ENCODE assay signal across 24 cellular contexts in genomic region chr4:184337907-184338306, GRCh38.
"Had no signal": no experiment of that assay in that cellular context is flagged by ENCODE, and none has a peak within 500 bp of the region (broad histone marks: within the 10 kb centered on the region; RNA-seq: fewer than 3 reads in every experiment).

No MANE protein-coding gene starts in this region.

- H3K4me3 Mint-ChIP-seq: dendritic cell treated with granulocyte-macrophage colony-stimulating factor and Interleukin-4, amounts not matched to agents 40 ng/mL and 50 ng/mL, for 4 days; effector memory CD8-positive, alpha-beta T cell; naive thymus-derived CD8-positive, alpha-beta T cell; stimulated activated effector memory CD8-positive, alpha-beta T cell treated with anti-CD3 and anti-CD28 coated beads, Interleukin-12 subunit alpha, Interleukin-12 subunit beta, amount 100 ng/mL, for 72 hours had no signal

- H3K36me3 ChIP-seq: esophagus squamous epithelium, heart left ventricle, neutrophil, right lobe of liver, suprapubic skin, thyroid gland, upper lobe of right lung, vagina had no signal

- DNase-seq: effector memory CD8-positive, alpha-beta T cell; esophagus squamous epithelium; foreskin melanocyte; heart left ventricle; hippocampal formation; kidney glomerular epithelial cell; mammary epithelial cell; mucosa of descending colon; naive thymus-derived CD8-positive, alpha-beta T cell; psoas muscle; retina; stimulated activated CD4-positive, alpha-beta T cell treated with anti-CD3 and anti-CD28 coated beads, Interleukin-4, amount 100 ng/mL, for 1 hour; stimulated activated CD8-positive, alpha-beta memory T cell treated with anti-CD3 and anti-CD28 coated beads, Interleukin-4, amount 100 ng/mL, for 48 hours; stimulated activated naive CD8-positive, alpha-beta T cell treated with anti-CD3 and anti-CD28 coated beads, Interleukin-15, Interleukin-2, amounts not matched to agents 100 U/mL and 50 U/mL, for 24 hours; thyroid gland; upper lobe of right lung had no signal

- H3K36me3 Mint-ChIP-seq: stimulated activated effector memory CD8-positive, alpha-beta T cell treated with anti-CD3 and anti-CD28 coated beads, Interleukin-12 subunit alpha, Interleukin-12 subunit beta, amount 100 ng/mL, for 72 hours had no signal

- H3K9me3 ChIP-seq: neutrophil, thyroid gland, vagina had no signal

- H3K4me1 ChIP-seq: psoas muscle, suprapubic skin, upper lobe of right lung had no signal

- H3K27ac Mint-ChIP-seq: effector memory CD8-positive, alpha-beta T cell; naive thymus-derived CD8-positive, alpha-beta T cell; stimulated activated effector memory CD8-positive, alpha-beta T cell treated with anti-CD3 and anti-CD28 coated beads, Interleukin-12 subunit alpha, Interleukin-12 subunit beta, amount 100 ng/mL, for 72 hours had no signal

- H3K27me3 ChIP-seq: esophagus squamous epithelium, heart left ventricle, neutrophil, right lobe of liver, suprapubic skin, thyroid gland, upper lobe of right lung, vagina had no signal

- ATAC-seq: effector memory CD8-positive, alpha-beta T cell; heart left ventricle; left lobe of liver; mucosa of descending colon; naive thymus-derived CD8-positive, alpha-beta T cell; psoas muscle; right lobe of liver; stimulated activated effector memory CD8-positive, alpha-beta T cell treated with anti-CD3 and anti-CD28 coated beads, Interleukin-12 subunit alpha, Interleukin-12 subunit beta, amount 100 ng/mL, for 72 hours; stimulated activated naive CD8-positive, alpha-beta T cell treated with anti-CD3 and anti-CD28 coated beads, Interleukin-15, Interleukin-2, amounts not matched to agents 100 U/mL and 50 U/mL, for 24 hours; upper lobe of right lung had no signal

- H3K9me3 Mint-ChIP-seq: effector memory CD8-positive, alpha-beta T cell had no signal

- H3K4me3 ChIP-seq: esophagus squamous epithelium, heart left ventricle, mucosa of descending colon, psoas muscle, right lobe of liver, suprapubic skin, thyroid gland, upper lobe of right lung, vagina had no signal

- H3K27ac ChIP-seq: epithelial cell of prostate, esophagus squamous epithelium, heart left ventricle, neutrophil, psoas muscle, right lobe of liver, suprapubic skin, thyroid gland, upper lobe of right lung, vagina had no signal

- H3K27me3 Mint-ChIP-seq: dendritic cell treated with granulocyte-macrophage colony-stimulating factor and Interleukin-4, amounts not matched to agents 40 ng/mL and 50 ng/mL, for 4 days; effector memory CD8-positive, alpha-beta T cell; naive thymus-derived CD8-positive, alpha-beta T cell had no signal
